Comparison of ENCODE assay signal across 18 cellular contexts in the genomic region with DNA sequence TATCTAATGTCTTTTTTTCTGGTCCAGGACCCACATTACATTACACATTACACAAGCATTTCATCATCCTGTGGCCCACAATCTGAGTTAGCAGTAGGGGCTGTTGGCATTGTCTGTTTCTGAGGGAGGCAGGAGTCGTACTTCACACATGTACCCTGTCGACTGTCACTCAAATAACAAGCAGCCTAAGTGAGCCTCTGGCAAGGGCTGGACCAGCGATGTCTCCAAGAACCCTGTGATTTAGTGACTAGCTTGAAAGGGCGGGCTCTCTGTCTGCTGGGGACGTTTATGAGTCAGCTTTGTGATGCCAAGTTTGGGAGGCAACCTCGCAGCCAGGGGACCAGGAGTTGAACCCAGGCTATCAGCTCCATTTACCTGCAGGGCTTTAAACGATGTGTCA.
"Had no signal": no experiment of that assay in that cellular context is flagged by ENCODE, and none has a peak within 500 bp of the region (broad histone marks: within the 10 kb centered on the region; RNA-seq: fewer than 3 reads in every experiment).

No MANE protein-coding gene starts in this region.

- H3K4me3 ChIP-seq: ascending aorta, lower lobe of right lung, stomach had no signal

- DNase-seq: activated CD4-positive, alpha-beta T cell treated with anti-CD3 and anti-CD28 coated beads, Interleukin-2, amount 50 U/mL, for 1 hour; activated CD8-positive, alpha-beta memory T cell treated with anti-CD3 and anti-CD28 coated beads, Interleukin-2, amount 50 U/mL, for 4 hours; activated effector memory CD4-positive, alpha-beta T cell treated with Interleukin-2 at 50 U/mL for 16 hours; activated naive CD4-positive, alpha-beta T cell treated with anti-CD3 and anti-CD28 coated beads, Interleukin-2, amount 10 ng/mL, durations not matched to agents 7 days and 5 days; activated naive CD8-positive, alpha-beta T cell treated with anti-CD3 and anti-CD28 coated beads, Interleukin-2, amount 50 U/mL, for 24 hours; activated T-cell treated with anti-CD3 and anti-CD28 coated beads, Interleukin-2, amount 50 U/mL, for 48 hours; effector memory CD4-positive, alpha-beta T cell; hypothalamus; lower lobe of right lung; nucleus accumbens; stimulated activated CD4-positive, alpha-beta T cell treated with anti-CD3 and anti-CD28 coated beads, Interleukin-4, amount 100 ng/mL, for 24 hours; stomach; T-helper 9 cell had no signal

- H3K36me3 ChIP-seq: ascending aorta, lower lobe of right lung, stomach had no signal

- H3K9me3 ChIP-seq: ascending aorta, lower lobe of right lung, stomach had no signal

- H3K27me3 ChIP-seq: ascending aorta had no signal

- ATAC-seq: activated CD4-positive, CD25-positive, alpha-beta regulatory T cell treated with anti-CD3 and anti-CD28 coated beads, Interleukin-2, amount 50 U/mL, for 24 hours; activated naive CD8-positive, alpha-beta T cell treated with anti-CD3 and anti-CD28 coated beads, Interleukin-2, amount 50 U/mL, for 24 hours; lower lobe of right lung; natural killer cell treated with Interleukin-12 subunit alpha and Interleukin-12 subunit beta and Interleukin-15 and Interleukin-18, amount 100 ng/mL, for 72 hours; sciatic nerve; stimulated activated effector memory CD8-positive, alpha-beta T cell treated with anti-CD3 and anti-CD28 coated beads, Interleukin-12 subunit alpha, Interleukin-12 subunit beta, amount 100 ng/mL, for 72 hours had no signal

- H3K27ac ChIP-seq: ascending aorta, lower lobe of right lung, stomach had no signal

- H3K4me1 ChIP-seq: ascending aorta, lower lobe of right lung, stomach had no signal
